8 cellular contexts compared by ENCODE assay signal in the genomic region with DNA sequence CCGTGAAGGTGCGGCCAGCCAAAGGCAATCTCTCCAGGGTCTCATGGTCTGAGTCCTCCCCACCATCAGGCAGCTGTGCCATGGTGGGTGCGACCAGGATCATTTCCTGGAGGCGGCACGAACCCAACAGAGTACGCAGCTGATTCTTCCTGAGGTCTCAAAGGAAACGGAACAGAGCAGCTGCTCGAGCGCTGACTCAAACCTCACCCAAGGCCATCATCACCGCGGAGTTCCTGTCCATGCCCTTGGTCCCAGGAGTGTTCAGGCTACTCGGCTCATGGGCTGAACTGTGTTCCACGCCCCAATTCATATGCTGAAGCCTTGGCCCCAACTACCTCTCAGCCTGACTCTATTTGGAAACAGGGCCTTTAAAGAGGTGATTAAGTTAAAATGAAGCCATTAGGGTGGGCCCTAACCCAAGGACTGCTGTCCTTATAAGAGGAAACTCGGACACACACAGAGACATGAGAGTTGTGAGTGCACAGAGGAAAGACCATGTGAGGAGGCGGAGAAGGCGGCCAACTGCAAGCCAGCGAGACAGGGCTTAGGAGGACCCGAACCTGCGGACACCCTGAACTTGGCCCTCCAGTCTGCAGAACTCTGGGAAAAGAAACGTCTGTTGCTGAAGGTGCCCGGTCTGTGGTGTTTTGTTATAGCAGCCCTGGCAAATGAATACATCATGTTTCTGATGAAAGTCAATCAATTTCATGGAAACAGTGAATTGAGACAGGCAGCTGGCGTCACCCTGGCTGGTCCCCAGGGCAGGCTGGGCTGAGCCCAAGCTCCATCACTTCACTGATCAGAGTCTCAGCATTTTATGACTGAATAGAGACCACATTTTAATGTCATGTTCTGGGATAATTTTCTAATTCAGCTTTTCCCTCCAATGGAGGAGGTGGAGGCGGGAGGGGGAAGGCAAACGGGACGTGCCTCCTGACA. TPM values are rescaled to one million over a fixed set of nuclear protein-coding genes. Genes with fewer than 3 reads are reported as not detected.
DNase-seq lines count a peak whose midpoint lies in the region; ATAC-seq, FAIRE-seq and TF ChIP-seq lines count a peak whose summit lies in the region.

No MANE protein-coding gene starts in this region.

- peak overlapping the region in 1 of 2 donors; percentile 39 for H3K27ac Mint-ChIP-seq in natural killer cell treated with Interleukin-12 subunit alpha and Interleukin-12 subunit beta and Interleukin-15 and Interleukin-18, amount 100 ng/mL, for 72 hours
- peak overlapping the region in 1 of 2 donors; percentile 53 for H3K27ac Mint-ChIP-seq in natural killer cell
- H3K27ac Mint-ChIP-seq in astrocyte (ENCODE audit: unreplicated experiment): peak overlapping the region; percentile 81
- peak overlapping the region in 2 of 10 donors; percentile 72 to 83 for H3K27ac Mint-ChIP-seq in naive thymus-derived CD8-positive, alpha-beta T cell

- no peak overlapping the region for H2AFZ ChIP-seq in astrocyte (ENCODE audit: low read depth, low read length)

- H3K9ac ChIP-seq in astrocyte (ENCODE audit: low read length): peak overlapping the region; percentile 48
- no peak overlapping the region for H3K9ac ChIP-seq in mesendoderm (ENCODE audit: low read length)

- no peak overlapping the region for H3K4ac ChIP-seq in mesendoderm (ENCODE audit: low read depth, low read length)

- H3K9me3 ChIP-seq in astrocyte (ENCODE audit: insufficient read depth, low read depth, low read length): no peaks in the 10 kb centered on the region

- intact Hi-C loops in natural killer cell (cut with micrococcal nuclease): no loop called here

- no peak overlapping the region for H3K18ac ChIP-seq in mesendoderm (ENCODE audit: low read length)

- no peak overlapping the region for H4K5ac ChIP-seq in mesendoderm (ENCODE audit: low read length)

- no peaks in the 10 kb centered on the region for H3K27me3 Mint-ChIP-seq in natural killer cell treated with Interleukin-12 subunit alpha and Interleukin-12 subunit beta and Interleukin-15 and Interleukin-18, amount 100 ng/mL, for 72 hours
- H3K27me3 Mint-ChIP-seq in natural killer cell (ENCODE audit: low read depth in 2 of 2): no peaks in the 10 kb centered on the region
- H3K27me3 Mint-ChIP-seq in astrocyte (ENCODE audit: low read depth, unreplicated experiment): no peaks in the 10 kb centered on the region
- H3K27me3 Mint-ChIP-seq in naive thymus-derived CD8-positive, alpha-beta T cell: no peaks in the 10 kb centered on the region

- H3K9me3 Mint-ChIP-seq in natural killer cell treated with Interleukin-12 subunit alpha and Interleukin-12 subunit beta and Interleukin-15 and Interleukin-18, amount 100 ng/mL, for 72 hours: no peaks in the 10 kb centered on the region
- no peaks in the 10 kb centered on the region for H3K9me3 Mint-ChIP-seq in natural killer cell
- H3K9me3 Mint-ChIP-seq in astrocyte (ENCODE audit: unreplicated experiment): no peaks in the 10 kb centered on the region
- H3K9me3 Mint-ChIP-seq in naive thymus-derived CD8-positive, alpha-beta T cell: no peaks in the 10 kb centered on the region

- no peak for TF ChIP-seq CTCF in natural killer cell (IDR thresholded peaks at IDR 0.05)
- no peak for TF ChIP-seq CTCF in astrocyte (IDR thresholded peaks at IDR 0.05; ENCODE audit: insufficient read depth, low read depth, low read length)

- no peak for FAIRE-seq in astrocyte (lab: Jason Lieb, UNC)

- no peak overlapping the region for H2AK5ac ChIP-seq in mesendoderm (ENCODE audit: low read length)

- H3K4me2 ChIP-seq in astrocyte (ENCODE audit: low read length): peak overlapping the region; percentile 78
- no peak overlapping the region for H3K4me2 ChIP-seq in mesendoderm (ENCODE audit: low read length)

- ATAC-seq in natural killer cell treated with Interleukin-12 subunit alpha and Interleukin-12 subunit beta and Interleukin-15 and Interleukin-18, amount 100 ng/mL, for 72 hours: peak in 1 of 2 donors; percentile 52
- no peak for ATAC-seq in natural killer cell
- ATAC-seq in naive thymus-derived CD8-positive, alpha-beta T cell: no peak

- peaks cover 10 to 14% of the 10 kb centered on the region in 2 donors for H3K4me1 Mint-ChIP-seq in natural killer cell treated with Interleukin-12 subunit alpha and Interleukin-12 subunit beta and Interleukin-15 and Interleukin-18, amount 100 ng/mL, for 72 hours (ENCODE audit: low read depth in 2 of 2)
- H3K4me1 Mint-ChIP-seq in natural killer cell (peaks cover 0 to 44% of the 10 kb centered on the region in 2 donors), astrocyte (ENCODE audit: low read depth, unreplicated experiment) (peaks cover 57% of the 10 kb centered on the region)
- H3K4me1 Mint-ChIP-seq in naive thymus-derived CD8-positive, alpha-beta T cell: peaks cover 2 to 14% (median 5%) of the 10 kb centered on the region in 4 donors

- H3K4me3 Mint-ChIP-seq in natural killer cell treated with Interleukin-12 subunit alpha and Interleukin-12 subunit beta and Interleukin-15 and Interleukin-18, amount 100 ng/mL, for 72 hours: no peak overlapping the region
- no peak overlapping the region for H3K4me3 Mint-ChIP-seq in natural killer cell
- peak overlapping the region; percentile 37 for H3K4me3 Mint-ChIP-seq in astrocyte (ENCODE audit: unreplicated experiment)
- H3K4me3 Mint-ChIP-seq in naive thymus-derived CD8-positive, alpha-beta T cell: no peak overlapping the region

- no peak overlapping the region for H3K23ac ChIP-seq in mesendoderm (ENCODE audit: low read length)

- peak overlapping the region; percentile 73 for H3K56ac ChIP-seq in mesendoderm (ENCODE audit: low read length)

- H3K79me1 ChIP-seq in mesendoderm (ENCODE audit: low read length): no peaks in the 10 kb centered on the region

- H3K27me3 ChIP-seq in astrocyte (ENCODE audit: insufficient read depth, low read length): no peaks in the 10 kb centered on the region
- no peaks in the 10 kb centered on the region for H3K27me3 ChIP-seq in mesendoderm (ENCODE audit: insufficient read depth, low read length, poor library complexity)

- no peak overlapping the region for H2BK120ac ChIP-seq in mesendoderm (ENCODE audit: low read depth, low read length)

- H2BK5ac ChIP-seq in mesendoderm (ENCODE audit: low read length): no peak overlapping the region

- POLR2A ChIA-PET in naive thymus-derived CD8-positive, alpha-beta T cell (lab: Charles Lee): no interaction called here

- no CpG with 5 or more reads among the region's 25 CpGs for WGBS in mesendoderm (ENCODE audit: extremely low coverage, insufficient coverage, low lambda C conversion rate)

- no peaks in the 10 kb centered on the region for H3K36me3 Mint-ChIP-seq in natural killer cell treated with Interleukin-12 subunit alpha and Interleukin-12 subunit beta and Interleukin-15 and Interleukin-18, amount 100 ng/mL, for 72 hours
- no peaks in the 10 kb centered on the region for H3K36me3 Mint-ChIP-seq in natural killer cell
- peaks cover 4% of the 10 kb centered on the region for H3K36me3 Mint-ChIP-seq in astrocyte (ENCODE audit: low read depth, unreplicated experiment)
- no peaks in the 10 kb centered on the region for H3K36me3 Mint-ChIP-seq in naive thymus-derived CD8-positive, alpha-beta T cell

- H4K20me1 ChIP-seq in astrocyte (ENCODE audit: insufficient read depth, low read length): peaks cover 54% of the 10 kb centered on the region

- H3K36me3 ChIP-seq in astrocyte (ENCODE audit: insufficient read depth, low read length) (no peaks in the 10 kb centered on the region), mesendoderm (ENCODE audit: control insufficient read depth, insufficient read depth, low read length) (no peaks in the 10 kb centered on the region)

- H3K79me2 ChIP-seq in astrocyte (ENCODE audit: insufficient read depth, low read length) (peaks cover 96% of the 10 kb centered on the region), mesendoderm (ENCODE audit: control insufficient read depth, insufficient read depth, low read length) (no peaks in the 10 kb centered on the region)

- no peak overlapping the region for H3K4me3 ChIP-seq in astrocyte (ENCODE audit: insufficient read depth, low read depth, low read length)
- H3K4me3 ChIP-seq in mesendoderm (ENCODE audit: low read length): no peak overlapping the region

- peak overlapping the region; percentile 65 for H3K27ac ChIP-seq in astrocyte (ENCODE audit: low read depth, low read length)
- no peak overlapping the region for H3K27ac ChIP-seq in mesendoderm (ENCODE audit: low read depth, low read length)

- peaks cover 48% of the 10 kb centered on the region for H3K4me1 ChIP-seq in astrocyte (ENCODE audit: insufficient read depth, low read length)
- peaks cover 7% of the 10 kb centered on the region for H3K4me1 ChIP-seq in mesendoderm (ENCODE audit: control insufficient read depth, low read depth, low read length)

- no peak overlapping the region for H2BK15ac ChIP-seq in mesendoderm (replicated peaks; ENCODE audit: low read depth)

- H4K8ac ChIP-seq in mesendoderm (ENCODE audit: low read depth, low read length): no peak overlapping the region

- peak; percentile 38 for DNase-seq in natural killer cell treated with Interleukin-12 subunit alpha and Interleukin-12 subunit beta and Interleukin-15 and Interleukin-18, amount 100 ng/mL, for 72 hours (ENCODE audit: low spot score)
- no peak for DNase-seq in natural killer cell
- peak; percentile 60 for DNase-seq in astrocyte (ENCODE audit: low read depth)
- DNase-seq in mesendoderm: no peak
- no peak for DNase-seq in superior temporal gyrus (ENCODE audit: extremely low spot score)
- DNase-seq in naive thymus-derived CD8-positive, alpha-beta T cell: no peak
- no peak for DNase-seq in SKM-1 (lab: John Stamatoyannopoulos, UW; ENCODE audit: unreplicated experiment)
- no peak for DNase-seq in NCI-H446 (lab: John Stamatoyannopoulos, UW)

RNA-seq across cellular contexts. Expression of a gene that starts 13.7 kb away (rescaled TPM):
- 10 to 100 TPM; 18.1 to 19.4 TPM for total RNA-seq in natural killer cell treated with Interleukin-12 subunit alpha and Interleukin-12 subunit beta and Interleukin-15 and Interleukin-18, amount 100 ng/mL, for 72 hours
- 10 to 100 TPM; 31.6 to 47.6 (median 46.5) TPM for total RNA-seq in natural killer cell
- total RNA-seq in astrocyte: 177 and 179 TPM in 2 replicates
- polyA plus RNA-seq in mesendoderm (2013, experiment 1 of 2): 10.2 TPM
- polyA plus RNA-seq in mesendoderm (2013, experiment 2 of 2): 10.9 TPM
- 10 to 100 TPM; 13.9 to 16.3 TPM for total RNA-seq in naive thymus-derived CD8-positive, alpha-beta T cell
- 10 to 100 TPM in 1 of 3 donors, 1 to 10 TPM in 2; 2.2 to 25.3 (median 5.4) TPM for polyA plus RNA-seq in naive thymus-derived CD8-positive, alpha-beta T cell

RNA-seq across cellular contexts. Expression of a gene that starts 29.4 kb away (rescaled TPM):
- total RNA-seq in natural killer cell treated with Interleukin-12 subunit alpha and Interleukin-12 subunit beta and Interleukin-15 and Interleukin-18, amount 100 ng/mL, for 72 hours: 10 to 100 TPM; 74.3 to 97.1 TPM
- total RNA-seq in natural killer cell (100 to 1,000 TPM; 169 to 257 (median 195) TPM), astrocyte (45.5 and 47.2 TPM in 2 replicates)
- 10.8 TPM for polyA plus RNA-seq in mesendoderm (2013, experiment 1 of 2)
- polyA plus RNA-seq in mesendoderm (2013, experiment 2 of 2): 11.3 TPM
- 10 to 100 TPM; 36.6 to 37.8 TPM for total RNA-seq in naive thymus-derived CD8-positive, alpha-beta T cell
- 10 to 100 TPM; 10.2 to 34.2 (median 14.4) TPM for polyA plus RNA-seq in naive thymus-derived CD8-positive, alpha-beta T cell

RNA-seq across cellular contexts. Expression of a gene that starts 29.6 kb away (rescaled TPM):
- 10 to 100 TPM; 26.4 to 37.0 TPM for total RNA-seq in natural killer cell treated with Interleukin-12 subunit alpha and Interleukin-12 subunit beta and Interleukin-15 and Interleukin-18, amount 100 ng/mL, for 72 hours
- total RNA-seq in natural killer cell (10 to 100 TPM; 31.9 to 57.7 (median 34.2) TPM), astrocyte (24.3 and 26.0 TPM in 2 replicates)
- polyA plus RNA-seq in mesendoderm (2013, experiment 1 of 2): 20.6 TPM
- polyA plus RNA-seq in mesendoderm (2013, experiment 2 of 2): 20.7 TPM
- 10 to 100 TPM; 86.2 to 86.9 TPM for total RNA-seq in naive thymus-derived CD8-positive, alpha-beta T cell
- 100 to 1,000 TPM; 140 to 154 (median 146) TPM for polyA plus RNA-seq in naive thymus-derived CD8-positive, alpha-beta T cell

RNA-seq across cellular contexts. Expression of a gene that starts 40.1 kb away (rescaled TPM):
- 100 to 1,000 TPM; 373 to 571 TPM for total RNA-seq in natural killer cell treated with Interleukin-12 subunit alpha and Interleukin-12 subunit beta and Interleukin-15 and Interleukin-18, amount 100 ng/mL, for 72 hours
- 100 to 1,000 TPM; 402 to 548 (median 503) TPM for total RNA-seq in natural killer cell
- 143 and 176 TPM in 2 replicates for total RNA-seq in astrocyte
- 501 TPM for polyA plus RNA-seq in mesendoderm (2013, experiment 1 of 2)
- polyA plus RNA-seq in mesendoderm (2013, experiment 2 of 2): 494 TPM
- 100 to 1,000 TPM; 358 to 377 TPM for total RNA-seq in naive thymus-derived CD8-positive, alpha-beta T cell
- 100 to 1,000 TPM; 101 to 106 (median 105) TPM for polyA plus RNA-seq in naive thymus-derived CD8-positive, alpha-beta T cell

RNA-seq across cellular contexts. Expression of a gene that starts 40.9 kb away (rescaled TPM):
- 10 to 100 TPM; 18.1 to 25.5 TPM for total RNA-seq in natural killer cell treated with Interleukin-12 subunit alpha and Interleukin-12 subunit beta and Interleukin-15 and Interleukin-18, amount 100 ng/mL, for 72 hours
- total RNA-seq in natural killer cell (10 to 100 TPM; 32.7 to 44.0 (median 33.9) TPM), astrocyte (20.1 and 20.9 TPM in 2 replicates)
- 13.5 TPM for polyA plus RNA-seq in mesendoderm (2013, experiment 1 of 2)
- 14.5 TPM for polyA plus RNA-seq in mesendoderm (2013, experiment 2 of 2)
- total RNA-seq in naive thymus-derived CD8-positive, alpha-beta T cell: 10 to 100 TPM; 28.2 to 30.4 TPM
- polyA plus RNA-seq in naive thymus-derived CD8-positive, alpha-beta T cell: 10 to 100 TPM; 18.1 to 23.6 (median 18.9) TPM

Comparison
In these comparisons a context has a peak if more than half of its experiments do, and no peak if none do; other contexts are left out.
1. DNase-seq: peak in natural killer cell treated with Interleukin-12 subunit alpha and Interleukin-12 subunit beta and Interleukin-15 and Interleukin-18, amount 100 ng/mL, for 72 hours (single experiment) and astrocyte (single experiment); none in natural killer cell (single experiment), mesendoderm (single experiment), superior temporal gyrus (single experiment), naive thymus-derived CD8-positive, alpha-beta T cell (0 of 10), SKM-1 (single experiment) and NCI-H446 (0 of 2).